Comparison of ENCODE assay signal across 1 cellular context in the genomic region with DNA sequence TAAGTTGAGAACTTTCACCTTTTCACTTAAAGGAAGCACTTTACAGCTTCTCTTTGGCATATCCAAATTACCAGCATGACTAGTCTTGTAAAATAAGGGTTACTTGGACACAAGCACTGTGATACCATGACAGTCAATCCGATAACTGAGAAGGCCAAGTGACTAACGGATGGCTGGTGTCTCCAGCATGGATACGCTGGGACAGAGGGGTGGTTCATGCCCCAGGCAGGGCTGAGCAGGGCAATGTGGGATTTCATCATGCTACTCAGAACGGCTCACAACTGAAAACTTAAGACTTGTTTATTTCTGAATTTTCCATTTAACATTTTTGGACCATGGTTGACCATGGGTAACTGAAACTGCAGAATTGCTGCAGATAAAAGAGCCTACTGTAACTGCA.
TF ChIP-seq lines count a peak whose summit lies in the region.

No MANE protein-coding gene starts in this region.

TF ChIP-seq in H1, 55 proteins besides CTCF, POLR2A, EP300 and RAD21:
- TF ChIP-seq SIX5 (IDR thresholded peaks at IDR 0.05; ENCODE audit: low read depth, low read length): no peak
- no peak for TF ChIP-seq CTBP2 (IDR thresholded peaks at IDR 0.05; ENCODE audit: borderline replicate concordance, insufficient read depth, insufficient read length, low read length)
- no peak for TF ChIP-seq SAP30 (IDR thresholded peaks at IDR 0.05; ENCODE audit: insufficient read depth, insufficient replicate concordance, low read length)
- no peak for TF ChIP-seq RXRA (IDR thresholded peaks at IDR 0.05; ENCODE audit: insufficient read depth, low read depth, low read length)
